18 cellular contexts compared by ENCODE assay signal in the genomic region with DNA sequence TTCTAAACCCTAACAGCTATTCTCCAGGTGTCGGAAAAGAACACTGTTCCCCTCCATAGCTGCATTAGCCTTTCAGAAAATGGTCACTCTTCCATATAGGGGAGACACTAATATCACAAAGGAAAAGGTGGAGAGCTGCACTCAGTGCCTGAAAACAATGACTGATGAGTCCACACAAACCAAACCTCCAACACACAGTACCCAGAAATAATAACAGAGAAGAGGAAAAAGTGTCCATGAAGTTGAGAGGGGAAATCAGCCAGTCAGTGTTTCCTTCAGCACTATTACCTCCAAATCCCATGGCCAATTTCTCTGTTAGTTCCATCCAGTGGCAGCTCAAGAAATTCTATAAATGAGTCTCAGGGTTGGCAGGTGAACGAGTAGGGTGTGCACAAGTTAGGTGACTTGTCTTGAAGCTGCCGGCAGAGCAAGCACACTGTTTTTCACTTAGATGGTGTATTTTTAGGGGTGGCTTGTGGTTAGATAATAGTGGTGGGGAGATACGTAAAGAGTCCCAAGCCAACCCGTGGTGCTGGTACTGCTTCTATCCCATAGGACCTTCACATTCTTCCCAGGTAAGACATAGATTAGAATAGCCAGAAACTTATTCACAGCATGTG.
DNase-seq lines count a peak whose midpoint lies in the region; ATAC-seq and TF ChIP-seq lines count a peak whose summit lies in the region.
"Had no signal": no experiment of that assay in that cellular context is flagged by ENCODE, and none has a peak within 500 bp of the region (broad histone marks: within the 10 kb centered on the region; RNA-seq: fewer than 3 reads in every experiment).

No MANE protein-coding gene starts in this region.

- peak; percentile 63 for ATAC-seq in activated CD8-positive, alpha-beta memory T cell treated with anti-CD3 and anti-CD28 coated beads, Interleukin-2, amount 10 ng/mL, durations not matched to agents 7 days and 5 days
- ATAC-seq in HG02759 (IDR thresholded peaks at IDR 0.05; ENCODE audit: unreplicated experiment), result peak; percentile 43
- ATAC-seq in activated T-helper 17 cell treated with anti-CD3 and anti-CD28 coated beads, Interleukin-2, amount 50 U/mL, for 72 hours (replicated peaks), result peak; percentile 70
- ATAC-seq: A549 had no signal

- H3K9me3 ChIP-seq in effector memory CD4-positive, alpha-beta T cell (ENCODE audit: control insufficient read depth, low read length), result no peaks in the 10 kb centered on the region
- H3K9me3 ChIP-seq: A549 had no signal

- peaks cover 1% of the 10 kb centered on the region for H3K36me3 Mint-ChIP-seq in activated CD8-positive, alpha-beta memory T cell treated with anti-CD3 and anti-CD28 coated beads, Interleukin-2, amount 10 ng/mL, durations not matched to agents 7 days and 5 days
- no peaks in the 10 kb centered on the region for H3K36me3 Mint-ChIP-seq in activated T-helper 17 cell treated with anti-CD3 and anti-CD28 coated beads, Interleukin-2, amount 50 U/mL, for 72 hours (ENCODE audit: low read depth)

- H3K4me1 Mint-ChIP-seq in activated CD8-positive, alpha-beta memory T cell treated with anti-CD3 and anti-CD28 coated beads, Interleukin-2, amount 10 ng/mL, durations not matched to agents 7 days and 5 days, result peaks cover 27% of the 10 kb centered on the region
- peaks cover 35% of the 10 kb centered on the region for H3K4me1 Mint-ChIP-seq in activated T-helper 17 cell treated with anti-CD3 and anti-CD28 coated beads, Interleukin-2, amount 50 U/mL, for 72 hours

- no peak for TF ChIP-seq CTCF in GM12865 (IDR thresholded peaks at IDR 0.05; ENCODE audit: insufficient read depth, low read depth, low read length, missing control alignments)

- DNase-seq in activated CD8-positive, alpha-beta memory T cell treated with anti-CD3 and anti-CD28 coated beads, Interleukin-2, amount 10 ng/mL, durations not matched to agents 7 days and 5 days, result no peak
- DNase-seq in activated CD8-positive, alpha-beta memory T cell treated with anti-CD3 and anti-CD28 coated beads, Interleukin-2, amount 50 U/mL, for 4 hours, result no peak
- DNase-seq in GM12865 (ENCODE audit: low read depth) (peak; percentile 36), pons (ENCODE audit: low spot score) (no peak)
- DNase-seq in stimulated activated CD4-positive, alpha-beta T cell treated with anti-CD3 and anti-CD28 coated beads, Interleukin-2, amount 100 ng/mL, for 24 hours, result no peak
- DNase-seq in effector memory CD4-positive, alpha-beta T cell, result no peak
- DNase-seq: Calu3, DND-41, GDM1, GOT3, KBM-7, NCI-H1092, NCI-H187, NCI-H446, NCI-H748 treated with DMSO at 0.1 percent for 48 hours had no signal

- peak overlapping the region; percentile 39 for H3K27ac Mint-ChIP-seq in activated CD8-positive, alpha-beta memory T cell treated with anti-CD3 and anti-CD28 coated beads, Interleukin-2, amount 10 ng/mL, durations not matched to agents 7 days and 5 days
- H3K27ac Mint-ChIP-seq in activated T-helper 17 cell treated with anti-CD3 and anti-CD28 coated beads, Interleukin-2, amount 50 U/mL, for 72 hours, result peak overlapping the region; percentile 40

- H3K4me1 ChIP-seq in effector memory CD4-positive, alpha-beta T cell (ENCODE audit: control insufficient read depth, insufficient read depth, low read length, poor library complexity, severe bottlenecking), result peaks cover 2% of the 10 kb centered on the region

- no peaks in the 10 kb centered on the region for H3K36me3 ChIP-seq in effector memory CD4-positive, alpha-beta T cell (ENCODE audit: control insufficient read depth, insufficient read depth, low read length)

- H3K4me3 Mint-ChIP-seq in activated CD8-positive, alpha-beta memory T cell treated with anti-CD3 and anti-CD28 coated beads, Interleukin-2, amount 10 ng/mL, durations not matched to agents 7 days and 5 days, result no peak overlapping the region
- H3K4me3 Mint-ChIP-seq in activated T-helper 17 cell treated with anti-CD3 and anti-CD28 coated beads, Interleukin-2, amount 50 U/mL, for 72 hours, result peak overlapping the region; percentile 44

- H3K27ac ChIP-seq in effector memory CD4-positive, alpha-beta T cell (ENCODE audit: insufficient read depth, low read length, poor library complexity, severe bottlenecking), result no peak overlapping the region
- H3K27ac ChIP-seq: A549 had no signal

- CTCF ChIA-PET in activated CD8-positive, alpha-beta memory T cell treated with anti-CD3 and anti-CD28 coated beads, Interleukin-2, amount 10 ng/mL, durations not matched to agents 7 days and 5 days (lab: Charles Lee), result interaction anchor here (0.6 to 2.1 kb wide), 6 partner anchors 14 to 137 kb away, joined by 3 to 5 read pairs (median 4); no protein-coding TSS in a partner anchor

- no peaks in the 10 kb centered on the region for H3K27me3 Mint-ChIP-seq in activated CD8-positive, alpha-beta memory T cell treated with anti-CD3 and anti-CD28 coated beads, Interleukin-2, amount 10 ng/mL, durations not matched to agents 7 days and 5 days
- H3K27me3 Mint-ChIP-seq in activated T-helper 17 cell treated with anti-CD3 and anti-CD28 coated beads, Interleukin-2, amount 50 U/mL, for 72 hours, result no peaks in the 10 kb centered on the region

- H3K4me3 ChIP-seq in GM12865 (ENCODE audit: low read depth, low read length), result no peak overlapping the region
- H3K4me3 ChIP-seq in effector memory CD4-positive, alpha-beta T cell (ENCODE audit: insufficient read depth, low read depth, low read length, poor library complexity, severe bottlenecking), result no peak overlapping the region
- H3K4me3 ChIP-seq: A549 had no signal

- no peaks in the 10 kb centered on the region for H3K9me3 Mint-ChIP-seq in activated CD8-positive, alpha-beta memory T cell treated with anti-CD3 and anti-CD28 coated beads, Interleukin-2, amount 10 ng/mL, durations not matched to agents 7 days and 5 days (ENCODE audit: low read depth)
- H3K9me3 Mint-ChIP-seq in activated T-helper 17 cell treated with anti-CD3 and anti-CD28 coated beads, Interleukin-2, amount 50 U/mL, for 72 hours, result no peaks in the 10 kb centered on the region

- no peaks in the 10 kb centered on the region for H3K27me3 ChIP-seq in effector memory CD4-positive, alpha-beta T cell (replicated peaks; ENCODE audit: control insufficient read depth, insufficient read depth, low read length, poor library complexity, severe bottlenecking)
